22 cellular contexts compared by ENCODE assay signal in the genomic region with DNA sequence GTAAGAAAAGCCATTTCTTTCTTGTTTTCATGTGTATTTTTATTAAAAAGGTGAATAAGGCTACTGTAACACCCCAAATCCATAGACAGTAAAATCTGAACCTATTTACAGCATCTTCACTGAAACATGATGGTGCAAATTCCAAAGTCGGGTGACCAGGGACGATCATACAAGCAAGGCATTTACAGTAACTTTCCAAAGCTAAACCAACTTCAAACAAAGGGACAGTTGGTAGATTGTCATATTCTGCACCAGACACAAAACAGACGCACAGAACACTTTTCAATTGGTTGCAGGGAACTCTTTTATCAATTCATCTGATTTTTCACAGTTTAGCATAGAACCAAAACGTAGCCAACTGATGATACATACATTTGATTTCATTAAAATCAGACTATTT.
"Had no signal": no experiment of that assay in that cellular context is flagged by ENCODE, and none has a peak within 500 bp of the region (broad histone marks: within the 10 kb centered on the region; RNA-seq: fewer than 3 reads in every experiment).

No MANE protein-coding gene starts in this region.

- H3K27ac ChIP-seq: Peyer's patch, SJSA1, VCaP had no signal

- H3K27me3 ChIP-seq: MG63, Peyer's patch, SJSA1 had no signal

- H3K4me3 Mint-ChIP-seq: activated naive CD4-positive, alpha-beta T cell treated with anti-CD3 and anti-CD28 coated beads, Interleukin-2, amount 10 ng/mL, durations not matched to agents 7 days and 5 days had no signal

- DNase-seq: activated CD4-positive, alpha-beta memory T cell treated with anti-CD3 and anti-CD28 coated beads, Interleukin-2, amount 10 ng/mL, durations not matched to agents 7 days and 5 days; activated CD4-positive, CD25-positive, alpha-beta regulatory T cell; activated gamma-delta T cell treated with Interleukin-2 at 50 U/mL for 16 hours; activated naive CD4-positive, alpha-beta T cell treated with anti-CD3 and anti-CD28 coated beads, Interleukin-2, amount 10 ng/mL, durations not matched to agents 7 days and 5 days; activated naive CD8-positive, alpha-beta T cell treated with anti-CD3 and anti-CD28 coated beads for 36 hours; activated T-cell treated with anti-CD3 and anti-CD28 coated beads for 4 hours; MG63; MV-4-11; NCI-H1092 treated with DMSO at 0.1 percent for 48 hours; NCI-H1417 treated with DMSO at 0.1 percent for 48 hours; NCI-H1694; NCI-H2029 treated with DMSO at 0.1 percent for 48 hours; NCI-H510A treated with DMSO at 0.1 percent for 48 hours; NCI-H69; NK-92 treated with Interleukin-12 subunit alpha and Interleukin-12 subunit beta, amount 100 ng/mL, for 24 hours; OCI-M1; Peyer's patch; SHP77 had no signal

- H3K4me3 ChIP-seq: MG63, Peyer's patch, SJSA1 had no signal

- H3K36me3 Mint-ChIP-seq: activated naive CD4-positive, alpha-beta T cell treated with anti-CD3 and anti-CD28 coated beads, Interleukin-2, amount 10 ng/mL, durations not matched to agents 7 days and 5 days; activated naive CD8-positive, alpha-beta T cell treated with anti-CD3 and anti-CD28 coated beads for 36 hours; T-cell had no signal

- H3K4me1 ChIP-seq: SJSA1 had no signal

- H3K36me3 ChIP-seq: MG63 had no signal

- H3K27ac Mint-ChIP-seq: activated CD4-positive, alpha-beta memory T cell treated with anti-CD3 and anti-CD28 coated beads, Interleukin-2, amount 10 ng/mL, durations not matched to agents 7 days and 5 days; activated naive CD4-positive, alpha-beta T cell treated with anti-CD3 and anti-CD28 coated beads, Interleukin-2, amount 10 ng/mL, durations not matched to agents 7 days and 5 days; activated naive CD8-positive, alpha-beta T cell treated with anti-CD3 and anti-CD28 coated beads for 36 hours; activated T-helper 2 cell treated with anti-CD3 and anti-CD28 coated beads, Interferon-gamma antibody, Interleukin-2, Interleukin-4, amounts not matched to agents 10 μg/mL and 5 μg/mL and 100 μg/mL, durations not matched to agents 14 hours and 24 hours and 36 hours; T-cell had no signal

- H3K9me3 ChIP-seq: MG63, Peyer's patch, SJSA1 had no signal
